Comparison of ENCODE assay signal across 2 cellular contexts in the genomic region with DNA sequence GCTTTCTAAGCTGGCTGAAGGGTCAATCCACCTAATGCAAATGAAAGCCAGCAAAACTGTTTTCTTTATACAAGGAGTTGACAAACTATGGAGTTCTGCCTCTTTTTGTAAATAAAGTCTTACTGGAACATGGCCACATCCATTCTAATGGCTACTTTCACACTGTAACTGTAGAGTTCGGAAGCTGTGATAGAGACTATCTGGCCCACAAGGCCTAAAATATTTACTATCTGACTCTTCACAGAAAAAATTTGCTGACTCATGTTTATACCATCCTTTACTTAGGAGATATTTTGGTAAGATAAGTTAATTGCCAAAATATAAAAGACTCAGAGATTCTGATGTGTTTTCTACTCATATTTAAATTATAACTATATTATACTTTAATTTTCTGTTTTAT.
TF ChIP-seq lines count a peak whose summit lies in the region.

No MANE protein-coding gene starts in this region.

TF ChIP-seq in IMR-90, 13 proteins besides CTCF, POLR2A, EP300 and RAD21:
- TF ChIP-seq RFX5 (IDR thresholded peaks at IDR 0.05; ENCODE audit: low read depth, low read length) (no peak), MAZ (IDR thresholded peaks at IDR 0.05; ENCODE audit: borderline replicate concordance, low read depth, low read length) (no peak), MAFK (IDR thresholded peaks at IDR 0.05; ENCODE audit: low read depth, low read length) (peak; percentile 100), ELK1 (IDR thresholded peaks at IDR 0.05; ENCODE audit: borderline replicate concordance, low read depth, low read length) (no peak), NFE2L2 (IDR thresholded peaks at IDR 0.05; ENCODE audit: low read depth, low read length) (peak; percentile 96)
TF ChIP-seq in IMR-90: peak in this region for 2.

TF ChIP-seq in HepG2, 621 proteins besides CTCF, POLR2A, EP300 and RAD21:
- TF ChIP-seq DBP (CRISPR knock-in tag; IDR thresholded peaks at IDR 0.05; ENCODE audit: not compliant biosample characterization) (no peak), ZNF382 (CRISPR knock-in tag; IDR thresholded peaks at IDR 0.05; ENCODE audit: borderline replicate concordance) (no peak), TRAFD1 (CRISPR knock-in tag; IDR thresholded peaks at IDR 0.05; ENCODE audit: borderline replicate concordance) (no peak), NFE2L2 (IDR thresholded peaks at IDR 0.05; ENCODE audit: low read length) (peak; percentile 81), SNAPC2 (CRISPR knock-in tag; IDR thresholded peaks at IDR 0.05) (no peak), ZFYVE20 (CRISPR knock-in tag; IDR thresholded peaks at IDR 0.05; ENCODE audit: borderline replicate concordance, low read depth) (no peak), ZNF234 (CRISPR knock-in tag; conservative IDR thresholded peaks at IDR 0.05) (no peak), ELF1 (CRISPR knock-in tag; IDR thresholded peaks at IDR 0.05) (no peak), NR3C1 (CRISPR knock-in tag; IDR thresholded peaks at IDR 0.05) (no peak), RELA (CRISPR knock-in tag; IDR thresholded peaks at IDR 0.05) (no peak), ZSCAN29 (CRISPR knock-in tag; conservative IDR thresholded peaks at IDR 0.05) (no peak), ZFP36L2 (CRISPR knock-in tag; IDR thresholded peaks at IDR 0.05) (no peak), ZBTB42 (CRISPR knock-in tag; IDR thresholded peaks at IDR 0.05) (no peak), ATAD3A (CRISPR knock-in tag; IDR thresholded peaks at IDR 0.05) (no peak), ZNF230 (CRISPR knock-in tag; IDR thresholded peaks at IDR 0.05) (no peak), MAFK (conservative IDR thresholded peaks at IDR 0.05 in 1 of 2, IDR thresholded peaks at IDR 0.05 in 1 of 2; ENCODE audit: low read length in 2 of 2) (peak; percentile 95 to 98), TEAD2 (CRISPR knock-in tag; IDR thresholded peaks at IDR 0.05) (no peak), NONO (IDR thresholded peaks at IDR 0.05) (no peak), NONO (CRISPR knock-in tag; conservative IDR thresholded peaks at IDR 0.05) (no peak), MAFF (IDR thresholded peaks at IDR 0.05; ENCODE audit: low read depth, low read length) (peak; percentile 96), NR0B2 (CRISPR knock-in tag; IDR thresholded peaks at IDR 0.05) (no peak)
TF ChIP-seq in HepG2: peak in this region for 3.
